In the genomic region with DNA sequence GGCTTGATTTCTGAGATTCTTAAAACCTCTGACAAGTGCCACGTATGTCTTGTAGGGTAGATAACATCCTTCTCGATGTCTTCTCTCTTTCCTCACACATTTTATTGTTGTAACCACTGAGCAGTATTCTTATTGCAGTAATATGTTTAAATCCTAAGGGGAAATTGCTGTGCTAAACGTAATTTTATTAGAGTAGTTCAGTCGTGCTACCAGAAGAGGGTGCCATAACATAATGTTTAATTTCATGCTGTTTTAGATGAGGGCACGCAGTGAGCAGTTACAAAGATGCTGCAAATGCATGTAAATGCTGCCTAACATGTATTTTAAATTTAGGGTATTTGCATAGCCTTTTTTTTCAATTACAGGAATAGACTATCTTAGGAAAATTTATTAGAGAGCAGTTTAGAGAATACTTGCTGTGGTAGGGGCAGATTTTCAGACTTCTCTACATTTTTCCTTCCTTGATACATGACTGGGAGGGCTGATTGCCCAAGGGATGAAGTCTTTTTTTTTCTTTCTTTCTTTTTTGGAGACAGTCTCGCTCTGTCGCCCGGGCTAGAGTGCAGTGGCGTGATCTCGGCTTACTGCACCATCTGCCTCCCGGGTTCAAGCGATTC, we compare ENCODE assay signal across 8 cellular contexts. TPM values are rescaled to one million over a fixed set of nuclear protein-coding genes. Genes with fewer than 3 reads are reported as not detected.
DNase-seq lines count a peak whose midpoint lies in the region; ATAC-seq and TF ChIP-seq lines count a peak whose summit lies in the region.

No MANE protein-coding gene starts in this region.

- H3K9ac ChIP-seq in HCT116 (ENCODE audit: low read length) = no peak overlapping the region

- H3K4me3 ChIP-seq in DOHH2 (ENCODE audit: low read length) (no peak overlapping the region), HCT116 (replicated peaks in 1 of 2; ENCODE audit: low read depth in 1 of 2, low read length in 2 of 2) (no peak overlapping the region), cardiac fibroblast (replicated peaks in 1 of 2; ENCODE audit: low read depth in 2 of 2, low read length in 2 of 2) (no peak overlapping the region), uterus (no peak overlapping the region)

- H4K20me1 ChIP-seq in DOHH2 (ENCODE audit: control insufficient read depth, insufficient read depth, low read depth, low read length) (no peaks in the 10 kb centered on the region), HCT116 (ENCODE audit: insufficient read depth) (no peaks in the 10 kb centered on the region)

- TF ChIP-seq CTCF in DOHH2 (IDR thresholded peaks at IDR 0.05; ENCODE audit: low read depth, low read length, poor library complexity, severe bottlenecking) (peak; percentile 72), HCT116 (IDR thresholded peaks at IDR 0.05 in 2 of 3, conservative IDR thresholded peaks at IDR 0.05 in 1 of 3; ENCODE audit: borderline replicate concordance in 1 of 3, insufficient read depth in 1 of 3, low read depth in 2 of 3, low read length in 2 of 3) (peak; percentile 57 to 96 (median 89); a peak in 5 of 6 replicates), cardiac fibroblast (IDR thresholded peaks at IDR 0.05; ENCODE audit: low read depth, low read length) (peak; percentile 60), uterus (IDR thresholded peaks at IDR 0.05) (peak; percentile 60 to 84 (median 71))

- POLR2A ChIA-PET in HCT116 (lab: Charles Lee) = interaction anchor here (0.9 kb wide), 1 partner anchor 363 kb away, joined by 3 read pairs; no protein-coding TSS in a partner anchor

- intact Hi-C loops in HCT116 (cut with micrococcal nuclease) = loop anchor here (1.0 to 5.0 kb wide), 6 partner anchors 256 to 521 kb away; no protein-coding TSS in a partner anchor
- intact Hi-C loops in uterus (cut with DNase I; ENCODE audit: low total_unique reads) = no loop called here

- no peaks in the 10 kb centered on the region for H3K9me3 ChIP-seq in DOHH2 (ENCODE audit: control insufficient read depth, insufficient read depth, low read length)
- H3K9me3 ChIP-seq in HCT116 (ENCODE audit: control insufficient read depth in 1 of 2, insufficient read depth in 1 of 2, low read depth in 1 of 2, low read length in 2 of 2) = no peaks in the 10 kb centered on the region
- no peaks in the 10 kb centered on the region for H3K9me3 ChIP-seq in uterus

- TF ChIP-seq RAD21 in HCT116 (IDR thresholded peaks at IDR 0.05; ENCODE audit: low read depth) = peak; percentile 95

- CTCF ChIA-PET in HCT116 (lab: Charles Lee) = interaction anchor here (0.7 to 3.0 kb wide), 11 partner anchors 9 to 371 kb away, joined by 3 to 15 read pairs (median 4); no protein-coding TSS in a partner anchor

- no TSS peak for BruUV-seq in HCT116 (replicated peaks; lab: Mats Ljungman, UMichigan)

- TF ChIP-seq POLR2A in HCT116 (IDR thresholded peaks at IDR 0.05; ENCODE audit: borderline replicate concordance, extremely low read depth, insufficient read depth, insufficient read length) (no peak), uterus (IDR thresholded peaks at IDR 0.05) (no peak)

- peak; percentile 89 for ATAC-seq in HCT116
- ATAC-seq in left lobe of liver = peak; percentile 84
- no peak for ATAC-seq in HG03442 (IDR thresholded peaks at IDR 0.05; ENCODE audit: unreplicated experiment)
- ATAC-seq in HG03175 (IDR thresholded peaks at IDR 0.05; ENCODE audit: unreplicated experiment) = no peak

- no peak overlapping the region for H2AFZ ChIP-seq in HCT116 (ENCODE audit: low read depth, low read length, poor library complexity, severe bottlenecking)

- H3K79me2 ChIP-seq in DOHH2 (ENCODE audit: control insufficient read depth, low read length) (no peaks in the 10 kb centered on the region), HCT116 (ENCODE audit: insufficient read depth, low read length) (no peaks in the 10 kb centered on the region)

- H3K9me2 ChIP-seq in DOHH2 (replicated peaks; ENCODE audit: control insufficient read depth, low read length) = no peaks in the 10 kb centered on the region
- H3K9me2 ChIP-seq in HCT116 (ENCODE audit: insufficient read depth) = no peaks in the 10 kb centered on the region

- DNase-seq in HCT116 (ENCODE audit: low read depth, low spot score) = peak; percentile 46
- DNase-seq in NCI-H748 (lab: John Stamatoyannopoulos, UW; ENCODE audit: unreplicated experiment) = peak; percentile 41
- DNase-seq in cardiac fibroblast (ENCODE audit: low read depth in 2 of 2) = peak; percentile 71 to 73
- DNase-seq in left lobe of liver (ENCODE audit: low spot score) = no peak
- DNase-seq in uterus = no peak

- H3K27me3 ChIP-seq in DOHH2 (ENCODE audit: control insufficient read depth, low read length) = no peaks in the 10 kb centered on the region
- H3K27me3 ChIP-seq in HCT116 (ENCODE audit: insufficient read depth, low read length) = no peaks in the 10 kb centered on the region
- H3K27me3 ChIP-seq in uterus = no peaks in the 10 kb centered on the region

- H3K36me3 ChIP-seq in DOHH2 (ENCODE audit: control insufficient read depth, low read length) (peaks cover 33% of the 10 kb centered on the region), HCT116 (ENCODE audit: control insufficient read depth in 1 of 2, insufficient read depth in 2 of 2, low read length in 2 of 2) (peaks cover 23 to 31% of the 10 kb centered on the region in 2 experiments; a peak in 3 of 4 replicates), uterus (no peaks in the 10 kb centered on the region)

- peaks cover 4% of the 10 kb centered on the region; the same call in 1 of the 2 replicates for H3K4me1 ChIP-seq in DOHH2 (ENCODE audit: control insufficient read depth, low read length)
- no peaks in the 10 kb centered on the region for H3K4me1 ChIP-seq in HCT116 (ENCODE audit: control insufficient read depth in 1 of 2, insufficient read depth in 2 of 2, low read length in 2 of 2)
- H3K4me1 ChIP-seq in uterus = no peaks in the 10 kb centered on the region

- no peak overlapping the region for H3K4me2 ChIP-seq in DOHH2 (ENCODE audit: low read length)
- H3K4me2 ChIP-seq in HCT116 (ENCODE audit: low read length) = no peak overlapping the region

- RAD21 ChIA-PET in HCT116 (lab: Charles Lee; ENCODE audit: low non-redundant PET in 1 of 2, low total read pairs in 2 of 2, uncharacterized antibody in 2 of 2, unreplicated experiment in 2 of 2) = no interaction called here

- no peaks in the 10 kb centered on the region for H3F3A ChIP-seq in DOHH2 (ENCODE audit: control insufficient read depth, insufficient read depth)

- H3K27ac ChIP-seq in DOHH2 (ENCODE audit: low read depth, low read length) (no peak overlapping the region), HCT116 (ENCODE audit: low read depth, low read length) (no peak overlapping the region), uterus (no peak overlapping the region)

TF ChIP-seq in HCT116, 20 proteins besides CTCF, POLR2A, EP300 and RAD21:
- 0 out of 2 replicates have a peak, but pooled peaks have one; percentile 24 for TF ChIP-seq CBX3 (IDR thresholded peaks at IDR 0.05; ENCODE audit: low read depth)
- TF ChIP-seq, protein P1, sequence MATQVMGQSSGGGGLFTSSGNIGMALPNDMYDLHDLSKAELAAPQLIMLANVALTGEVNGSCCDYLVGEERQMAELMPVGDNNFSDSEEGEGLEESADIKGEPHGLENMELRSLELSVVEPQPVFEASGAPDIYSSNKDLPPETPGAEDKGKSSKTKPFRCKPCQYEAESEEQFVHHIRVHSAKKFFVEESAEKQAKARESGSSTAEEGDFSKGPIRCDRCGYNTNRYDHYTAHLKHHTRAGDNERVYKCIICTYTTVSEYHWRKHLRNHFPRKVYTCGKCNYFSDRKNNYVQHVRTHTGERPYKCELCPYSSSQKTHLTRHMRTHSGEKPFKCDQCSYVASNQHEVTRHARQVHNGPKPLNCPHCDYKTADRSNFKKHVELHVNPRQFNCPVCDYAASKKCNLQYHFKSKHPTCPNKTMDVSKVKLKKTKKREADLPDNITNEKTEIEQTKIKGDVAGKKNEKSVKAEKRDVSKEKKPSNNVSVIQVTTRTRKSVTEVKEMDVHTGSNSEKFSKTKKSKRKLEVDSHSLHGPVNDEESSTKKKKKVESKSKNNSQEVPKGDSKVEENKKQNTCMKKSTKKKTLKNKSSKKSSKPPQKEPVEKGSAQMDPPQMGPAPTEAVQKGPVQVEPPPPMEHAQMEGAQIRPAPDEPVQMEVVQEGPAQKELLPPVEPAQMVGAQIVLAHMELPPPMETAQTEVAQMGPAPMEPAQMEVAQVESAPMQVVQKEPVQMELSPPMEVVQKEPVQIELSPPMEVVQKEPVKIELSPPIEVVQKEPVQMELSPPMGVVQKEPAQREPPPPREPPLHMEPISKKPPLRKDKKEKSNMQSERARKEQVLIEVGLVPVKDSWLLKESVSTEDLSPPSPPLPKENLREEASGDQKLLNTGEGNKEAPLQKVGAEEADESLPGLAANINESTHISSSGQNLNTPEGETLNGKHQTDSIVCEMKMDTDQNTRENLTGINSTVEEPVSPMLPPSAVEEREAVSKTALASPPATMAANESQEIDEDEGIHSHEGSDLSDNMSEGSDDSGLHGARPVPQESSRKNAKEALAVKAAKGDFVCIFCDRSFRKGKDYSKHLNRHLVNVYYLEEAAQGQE (IDR thresholded peaks at IDR 0.05; ENCODE audit: low read depth) = no peak
TF ChIP-seq in HCT116: peak in this region for 1.

RNA-seq across cellular contexts. Expression of a gene that starts 51.7 kb away (rescaled TPM):
- 22.5 TPM for total RNA-seq in HCT116 (2021; ENCODE audit: unreplicated experiment)
- 3.7 and 4.4 TPM in 2 replicates for polyA plus RNA-seq in HCT116 (2012)
- 2.9 TPM for total RNA-seq in left lobe of liver
- total RNA-seq in uterus = 10 to 100 TPM in 3 of 4 donors, 1 to 10 TPM in 1; 7.9 to 18.5 (median 15.2) TPM

Comparison
In these comparisons a context has a peak if more than half of its experiments do, and no peak if none do; other contexts are left out.
1. ATAC-seq: peak in HCT116 (single experiment) and left lobe of liver (single experiment); none in HG03442 (single experiment) and HG03175 (single experiment).
2. DNase-seq: peak in HCT116 (single experiment), NCI-H748 (single experiment) and cardiac fibroblast (2 of 2); none in left lobe of liver (single experiment) and uterus (0 of 2).
3. Peak in every context shown above with its lines, with median percentiles within 50 percentile points of each other: CTCF ChIP-seq.